14 cellular contexts compared by ENCODE assay signal in genomic region chr19:47260476-47260875, GRCh38. TPM values are rescaled to one million over a fixed set of nuclear protein-coding genes. Genes with fewer than 3 reads are reported as not detected.
DNase-seq lines count a peak whose midpoint lies in the region; ATAC-seq and TF ChIP-seq lines count a peak whose summit lies in the region.
"Had no signal": no experiment of that assay in that cellular context is flagged by ENCODE, and none has a peak within 500 bp of the region (broad histone marks: within the 10 kb centered on the region; RNA-seq: fewer than 3 reads in every experiment).

No MANE protein-coding gene starts in this region.

- H3K4me3 Mint-ChIP-seq in activated CD8-positive, alpha-beta T cell treated with anti-CD3 and anti-CD28 coated beads, Interleukin-2, amount 10 ng/mL, durations not matched to agents 7 days and 5 days, result no peak overlapping the region
- no peak overlapping the region for H3K4me3 Mint-ChIP-seq in activated CD8-positive, alpha-beta T cell treated with anti-CD3 and anti-CD28 coated beads for 36 hours
- no peak overlapping the region for H3K4me3 Mint-ChIP-seq in activated T-helper 1 cell treated with anti-CD3 and anti-CD28 coated beads, Interleukin-12 subunit alpha, Interleukin-12 subunit beta, Interleukin-2, Interleukin-4 antibody, amounts not matched to agents 30 ng/mL and 10 ng/mL and 1 ng/mL, durations not matched to agents 14 hours and 24 hours and 36 hours
- peak overlapping the region; percentile 16 to 65 (median 22) for H3K4me3 Mint-ChIP-seq in nephron
- H3K4me3 Mint-ChIP-seq in stimulated activated memory B cell treated with anti-CD40 and anti-IgM and Interleukin-4, amounts not matched to agents 10 μg/mL and 1 μg/mL and 100 μg/mL, for 72 hours, result no peak overlapping the region
- H3K4me3 Mint-ChIP-seq: CD14-positive monocyte had no signal

- no peaks in the 10 kb centered on the region for H3K9me3 Mint-ChIP-seq in activated CD8-positive, alpha-beta T cell treated with anti-CD3 and anti-CD28 coated beads, Interleukin-2, amount 10 ng/mL, durations not matched to agents 7 days and 5 days (ENCODE audit: insufficient read depth)
- H3K9me3 Mint-ChIP-seq in activated CD8-positive, alpha-beta T cell treated with anti-CD3 and anti-CD28 coated beads for 36 hours, result no peaks in the 10 kb centered on the region
- no peaks in the 10 kb centered on the region for H3K9me3 Mint-ChIP-seq in activated T-helper 1 cell treated with anti-CD3 and anti-CD28 coated beads, Interleukin-12 subunit alpha, Interleukin-12 subunit beta, Interleukin-2, Interleukin-4 antibody, amounts not matched to agents 30 ng/mL and 10 ng/mL and 1 ng/mL, durations not matched to agents 14 hours and 24 hours and 36 hours
- H3K9me3 Mint-ChIP-seq in nephron, result no peaks in the 10 kb centered on the region
- no peaks in the 10 kb centered on the region for H3K9me3 Mint-ChIP-seq in stimulated activated memory B cell treated with anti-CD40 and anti-IgM and Interleukin-4, amounts not matched to agents 10 μg/mL and 1 μg/mL and 100 μg/mL, for 72 hours
- H3K9me3 Mint-ChIP-seq: CD14-positive monocyte had no signal

- CTCF ChIA-PET in activated CD8-positive, alpha-beta T cell treated with anti-CD3 and anti-CD28 coated beads, Interleukin-2, amount 10 ng/mL, durations not matched to agents 7 days and 5 days (lab: Charles Lee), result no interaction called here
- CTCF ChIA-PET in activated CD8-positive, alpha-beta T cell treated with anti-CD3 and anti-CD28 coated beads for 36 hours (lab: Charles Lee), result interaction anchor here (2.1 kb wide), 1 partner anchor 16 kb away, joined by 6 read pairs; no protein-coding TSS in a partner anchor
- CTCF ChIA-PET in HEK293T (lab: Yijun Ruan, JAX), result no interaction called here

- peaks cover 45% of the 10 kb centered on the region for H3K4me1 Mint-ChIP-seq in activated CD8-positive, alpha-beta T cell treated with anti-CD3 and anti-CD28 coated beads, Interleukin-2, amount 10 ng/mL, durations not matched to agents 7 days and 5 days (ENCODE audit: low read depth)
- H3K4me1 Mint-ChIP-seq in activated CD8-positive, alpha-beta T cell treated with anti-CD3 and anti-CD28 coated beads for 36 hours (ENCODE audit: low read depth), result peaks cover 36% of the 10 kb centered on the region
- H3K4me1 Mint-ChIP-seq in activated T-helper 1 cell treated with anti-CD3 and anti-CD28 coated beads, Interleukin-12 subunit alpha, Interleukin-12 subunit beta, Interleukin-2, Interleukin-4 antibody, amounts not matched to agents 30 ng/mL and 10 ng/mL and 1 ng/mL, durations not matched to agents 14 hours and 24 hours and 36 hours (ENCODE audit: low read depth), result peaks cover 31% of the 10 kb centered on the region
- H3K4me1 Mint-ChIP-seq in nephron, result peaks cover 29% of the 10 kb centered on the region
- peaks cover 52% of the 10 kb centered on the region for H3K4me1 Mint-ChIP-seq in stimulated activated memory B cell treated with anti-CD40 and anti-IgM and Interleukin-4, amounts not matched to agents 10 μg/mL and 1 μg/mL and 100 μg/mL, for 72 hours

- POLR2A ChIA-PET in activated CD8-positive, alpha-beta T cell treated with anti-CD3 and anti-CD28 coated beads, Interleukin-2, amount 10 ng/mL, durations not matched to agents 7 days and 5 days (lab: Charles Lee), result interaction anchor here (1.1 kb wide), 1 partner anchor 9 kb away, joined by 3 read pairs; no protein-coding TSS in a partner anchor
- POLR2A ChIA-PET in activated CD8-positive, alpha-beta T cell treated with anti-CD3 and anti-CD28 coated beads for 36 hours (lab: Charles Lee), result interaction anchor here (1.2 to 1.8 kb wide), 3 partner anchors 9 to 16 kb away, joined by 3 to 5 read pairs (median 4); no protein-coding TSS in a partner anchor
- POLR2A ChIA-PET in HEK293T (lab: Yijun Ruan, JAX), result no interaction called here

- TF ChIP-seq CTCF in activated CD8-positive, alpha-beta T cell treated with anti-CD3 and anti-CD28 coated beads for 36 hours (IDR thresholded peaks at IDR 0.05), result no peak
- no peak for TF ChIP-seq CTCF in nephron (IDR thresholded peaks at IDR 0.05; ENCODE audit: unreplicated experiment in 3 of 3)

- no peak for ATAC-seq in activated CD8-positive, alpha-beta T cell treated with anti-CD3 and anti-CD28 coated beads, Interleukin-2, amount 10 ng/mL, durations not matched to agents 7 days and 5 days
- no peak for ATAC-seq in activated CD8-positive, alpha-beta T cell treated with anti-CD3 and anti-CD28 coated beads for 36 hours
- no peak for ATAC-seq in stimulated activated memory B cell treated with anti-CD40 and anti-IgM and Interleukin-4, amounts not matched to agents 10 μg/mL and 1 μg/mL and 100 μg/mL, for 72 hours
- ATAC-seq in GM21723 (IDR thresholded peaks at IDR 0.05; ENCODE audit: unreplicated experiment), result no peak

- no peaks in the 10 kb centered on the region for H3K27me3 Mint-ChIP-seq in activated CD8-positive, alpha-beta T cell treated with anti-CD3 and anti-CD28 coated beads, Interleukin-2, amount 10 ng/mL, durations not matched to agents 7 days and 5 days (ENCODE audit: low read depth)
- no peaks in the 10 kb centered on the region for H3K27me3 Mint-ChIP-seq in activated CD8-positive, alpha-beta T cell treated with anti-CD3 and anti-CD28 coated beads for 36 hours
- peaks cover 2% of the 10 kb centered on the region for H3K27me3 Mint-ChIP-seq in activated T-helper 1 cell treated with anti-CD3 and anti-CD28 coated beads, Interleukin-12 subunit alpha, Interleukin-12 subunit beta, Interleukin-2, Interleukin-4 antibody, amounts not matched to agents 30 ng/mL and 10 ng/mL and 1 ng/mL, durations not matched to agents 14 hours and 24 hours and 36 hours (ENCODE audit: insufficient read depth)
- no peaks in the 10 kb centered on the region for H3K27me3 Mint-ChIP-seq in nephron (ENCODE audit: low read depth)
- H3K27me3 Mint-ChIP-seq in stimulated activated memory B cell treated with anti-CD40 and anti-IgM and Interleukin-4, amounts not matched to agents 10 μg/mL and 1 μg/mL and 100 μg/mL, for 72 hours, result no peaks in the 10 kb centered on the region

- peak overlapping the region; percentile 47 for H3K27ac Mint-ChIP-seq in activated CD8-positive, alpha-beta T cell treated with anti-CD3 and anti-CD28 coated beads, Interleukin-2, amount 10 ng/mL, durations not matched to agents 7 days and 5 days
- no peak overlapping the region for H3K27ac Mint-ChIP-seq in activated CD8-positive, alpha-beta T cell treated with anti-CD3 and anti-CD28 coated beads for 36 hours
- peak overlapping the region; percentile 38 for H3K27ac Mint-ChIP-seq in activated T-helper 1 cell treated with anti-CD3 and anti-CD28 coated beads, Interleukin-12 subunit alpha, Interleukin-12 subunit beta, Interleukin-2, Interleukin-4 antibody, amounts not matched to agents 30 ng/mL and 10 ng/mL and 1 ng/mL, durations not matched to agents 14 hours and 24 hours and 36 hours
- H3K27ac Mint-ChIP-seq in nephron, result peak overlapping the region; percentile 14 to 74 (median 22)
- peak overlapping the region; percentile 42 for H3K27ac Mint-ChIP-seq in stimulated activated memory B cell treated with anti-CD40 and anti-IgM and Interleukin-4, amounts not matched to agents 10 μg/mL and 1 μg/mL and 100 μg/mL, for 72 hours

- H3K36me3 Mint-ChIP-seq in activated CD8-positive, alpha-beta T cell treated with anti-CD3 and anti-CD28 coated beads, Interleukin-2, amount 10 ng/mL, durations not matched to agents 7 days and 5 days (ENCODE audit: low read depth), result peaks cover 51% of the 10 kb centered on the region
- H3K36me3 Mint-ChIP-seq in activated CD8-positive, alpha-beta T cell treated with anti-CD3 and anti-CD28 coated beads for 36 hours (ENCODE audit: low read depth), result peaks cover 39% of the 10 kb centered on the region
- H3K36me3 Mint-ChIP-seq in activated T-helper 1 cell treated with anti-CD3 and anti-CD28 coated beads, Interleukin-12 subunit alpha, Interleukin-12 subunit beta, Interleukin-2, Interleukin-4 antibody, amounts not matched to agents 30 ng/mL and 10 ng/mL and 1 ng/mL, durations not matched to agents 14 hours and 24 hours and 36 hours (ENCODE audit: low read depth), result peaks cover 42% of the 10 kb centered on the region
- H3K36me3 Mint-ChIP-seq in nephron (ENCODE audit: low read depth), result peaks cover 58% of the 10 kb centered on the region
- H3K36me3 Mint-ChIP-seq in stimulated activated memory B cell treated with anti-CD40 and anti-IgM and Interleukin-4, amounts not matched to agents 10 μg/mL and 1 μg/mL and 100 μg/mL, for 72 hours, result peaks cover 55% of the 10 kb centered on the region

- intact Hi-C loops in activated CD8-positive, alpha-beta T cell treated with anti-CD3 and anti-CD28 coated beads for 36 hours (cut with micrococcal nuclease), result no loop called here
- intact Hi-C loops in activated T-helper 1 cell treated with anti-CD3 and anti-CD28 coated beads, Interleukin-12 subunit alpha, Interleukin-12 subunit beta, Interleukin-2, Interleukin-4 antibody, amounts not matched to agents 30 ng/mL and 10 ng/mL and 1 ng/mL, durations not matched to agents 14 hours and 24 hours and 36 hours (cut with micrococcal nuclease), result no loop called here

- no peak for DNase-seq in activated CD8-positive, alpha-beta T cell treated with anti-CD3 and anti-CD28 coated beads, Interleukin-2, amount 10 ng/mL, durations not matched to agents 7 days and 5 days
- no peak for DNase-seq in activated CD8-positive, alpha-beta T cell treated with anti-CD3 and anti-CD28 coated beads for 36 hours
- DNase-seq in activated T-helper 1 cell treated with anti-CD3 and anti-CD28 coated beads, Interleukin-12 subunit alpha, Interleukin-12 subunit beta, Interleukin-2, Interleukin-4 antibody, amounts not matched to agents 30 ng/mL and 10 ng/mL and 1 ng/mL, durations not matched to agents 14 hours and 24 hours and 36 hours (ENCODE audit: low spot score), result no peak
- DNase-seq in HEK293T (ENCODE audit: extremely low spot score), result no peak
- no peak for DNase-seq in NOMO-1 (lab: John Stamatoyannopoulos, UW; ENCODE audit: unreplicated experiment in 2 of 2)
- DNase-seq: GM23248, NCI-H1092, NCI-H2107, NCI-H226, NCI-H526 treated with DMSO at 0.1 percent for 48 hours had no signal

RNA-seq across cellular contexts. Expression of gene CCDC9, which starts 4.2 kb away (rescaled TPM):
- total RNA-seq in activated CD8-positive, alpha-beta T cell treated with anti-CD3 and anti-CD28 coated beads, Interleukin-2, amount 10 ng/mL, durations not matched to agents 7 days and 5 days, result 10 to 100 TPM; 30.0 to 32.1 TPM
- total RNA-seq in activated CD8-positive, alpha-beta T cell treated with anti-CD3 and anti-CD28 coated beads for 36 hours, result 10 to 100 TPM; 24.4 to 27.0 TPM
- 36.6 and 39.2 TPM in 2 replicates for total RNA-seq in activated T-helper 1 cell treated with anti-CD3 and anti-CD28 coated beads, Interleukin-12 subunit alpha, Interleukin-12 subunit beta, Interleukin-2, Interleukin-4 antibody, amounts not matched to agents 30 ng/mL and 10 ng/mL and 1 ng/mL, durations not matched to agents 14 hours and 24 hours and 36 hours

RNA-seq across cellular contexts. Expression of gene INAFM1, which starts 14.2 kb away (rescaled TPM):
- total RNA-seq in activated CD8-positive, alpha-beta T cell treated with anti-CD3 and anti-CD28 coated beads, Interleukin-2, amount 10 ng/mL, durations not matched to agents 7 days and 5 days, result 10 to 100 TPM; 12.9 to 14.3 TPM
- total RNA-seq in activated CD8-positive, alpha-beta T cell treated with anti-CD3 and anti-CD28 coated beads for 36 hours, result 10 to 100 TPM; 11.4 to 12.7 TPM
- 9.3 and 10.2 TPM in 2 replicates for total RNA-seq in activated T-helper 1 cell treated with anti-CD3 and anti-CD28 coated beads, Interleukin-12 subunit alpha, Interleukin-12 subunit beta, Interleukin-2, Interleukin-4 antibody, amounts not matched to agents 30 ng/mL and 10 ng/mL and 1 ng/mL, durations not matched to agents 14 hours and 24 hours and 36 hours

RNA-seq across cellular contexts. Expression of gene BBC3, which starts 29.5 kb away (rescaled TPM):
- 10 to 100 TPM; 15.7 to 16.8 TPM for total RNA-seq in activated CD8-positive, alpha-beta T cell treated with anti-CD3 and anti-CD28 coated beads, Interleukin-2, amount 10 ng/mL, durations not matched to agents 7 days and 5 days
- 10 to 100 TPM; 23.2 to 26.2 TPM for total RNA-seq in activated CD8-positive, alpha-beta T cell treated with anti-CD3 and anti-CD28 coated beads for 36 hours
- 13.8 and 15.4 TPM in 2 replicates for total RNA-seq in activated T-helper 1 cell treated with anti-CD3 and anti-CD28 coated beads, Interleukin-12 subunit alpha, Interleukin-12 subunit beta, Interleukin-2, Interleukin-4 antibody, amounts not matched to agents 30 ng/mL and 10 ng/mL and 1 ng/mL, durations not matched to agents 14 hours and 24 hours and 36 hours

RNA-seq across cellular contexts. Expression of gene C5AR1, which starts 49.2 kb away (rescaled TPM):
- 1 to 10 TPM; 1.0 to 1.8 TPM for total RNA-seq in activated CD8-positive, alpha-beta T cell treated with anti-CD3 and anti-CD28 coated beads, Interleukin-2, amount 10 ng/mL, durations not matched to agents 7 days and 5 days
- total RNA-seq in activated CD8-positive, alpha-beta T cell treated with anti-CD3 and anti-CD28 coated beads for 36 hours, result 1 to 10 TPM in 1 of 2 experiments, under 1 TPM in 1; 0.65 to 2.2 TPM
- total RNA-seq in activated T-helper 1 cell treated with anti-CD3 and anti-CD28 coated beads, Interleukin-12 subunit alpha, Interleukin-12 subunit beta, Interleukin-2, Interleukin-4 antibody, amounts not matched to agents 30 ng/mL and 10 ng/mL and 1 ng/mL, durations not matched to agents 14 hours and 24 hours and 36 hours, result 1.4 and 1.5 TPM in 2 replicates
- total RNA-seq: GM23248 had no signal

Comparison
In these comparisons a context has a peak if more than half of its experiments do, and no peak if none do; other contexts are left out.
1. H3K4me3 Mint-ChIP-seq: peak in nephron (3 of 3); none in activated CD8-positive, alpha-beta T cell treated with anti-CD3 and anti-CD28 coated beads, Interleukin-2, amount 10 ng/mL, durations not matched to agents 7 days and 5 days (single experiment), activated CD8-positive, alpha-beta T cell treated with anti-CD3 and anti-CD28 coated beads for 36 hours (single experiment), activated T-helper 1 cell treated with anti-CD3 and anti-CD28 coated beads, Interleukin-12 subunit alpha, Interleukin-12 subunit beta, Interleukin-2, Interleukin-4 antibody, amounts not matched to agents 30 ng/mL and 10 ng/mL and 1 ng/mL, durations not matched to agents 14 hours and 24 hours and 36 hours (single experiment) and stimulated activated memory B cell treated with anti-CD40 and anti-IgM and Interleukin-4, amounts not matched to agents 10 μg/mL and 1 μg/mL and 100 μg/mL, for 72 hours (single experiment).